In the genomic region with DNA sequence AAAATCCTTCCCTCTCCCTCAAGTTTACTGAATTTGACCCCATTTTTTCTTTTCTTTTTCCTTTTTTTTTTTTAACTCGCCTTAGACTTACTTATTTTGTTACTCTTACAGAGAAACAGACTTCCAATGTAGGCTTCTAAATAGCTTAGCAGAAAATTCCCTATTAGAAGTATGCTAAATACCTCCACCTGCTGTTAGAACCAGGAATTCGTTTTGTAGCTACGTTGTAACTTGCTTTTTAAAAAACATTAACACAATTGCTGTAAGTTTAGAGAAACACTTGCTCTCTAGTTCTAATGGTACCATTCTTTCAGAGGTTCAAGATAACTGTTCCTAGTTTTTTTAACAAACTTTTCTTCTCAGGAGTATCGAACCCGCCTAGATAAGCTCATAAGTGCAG, we compare ENCODE assay signal across 1 cellular context.
TF ChIP-seq lines count a peak whose summit lies in the region.

No MANE protein-coding gene starts in this region.

TF ChIP-seq in SK-N-SH, 30 proteins besides CTCF, POLR2A, EP300 and RAD21 (continued from another document):
- no peak for TF ChIP-seq CHD2 (IDR thresholded peaks at IDR 0.05; ENCODE audit: low read length, partially characterized antibody)
